In the genomic region with DNA sequence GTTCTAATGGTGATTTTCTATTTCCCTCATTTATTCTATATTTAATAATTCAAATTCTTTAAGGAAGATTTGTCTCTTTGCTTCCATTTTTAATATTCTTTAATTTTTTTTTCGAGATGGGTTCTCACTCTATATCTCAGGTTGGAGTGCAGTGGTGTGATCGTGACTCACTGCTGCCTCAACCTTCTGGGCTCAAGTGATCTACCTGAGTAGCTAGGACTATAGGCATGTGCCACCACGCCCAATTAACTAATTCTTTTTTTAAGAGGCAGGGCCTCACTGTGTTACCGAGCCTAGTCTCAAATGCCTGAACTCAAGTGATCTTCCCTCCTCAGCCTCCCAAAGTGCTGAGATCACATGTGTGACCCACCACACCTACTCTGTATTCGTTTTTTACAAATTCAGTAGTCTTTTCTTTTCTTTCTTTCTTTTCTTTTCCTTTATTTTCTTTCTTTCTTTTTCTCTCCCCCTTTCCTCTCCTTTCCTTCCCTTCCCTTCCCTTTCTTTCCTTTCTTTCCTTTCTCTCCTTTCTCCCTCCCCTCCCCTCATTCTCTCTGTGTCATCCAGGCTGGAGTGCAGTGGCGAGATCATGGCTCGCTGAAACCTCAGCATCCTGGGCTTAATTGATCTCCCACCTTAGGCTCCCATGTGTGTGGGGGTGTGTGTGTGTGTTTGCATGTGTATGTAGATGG, we compare ENCODE assay signal across 15 cellular contexts.
A peak's percentile ranks its signal among the peaks of the same experiment; 100 is the strongest.
DNase-seq lines count a peak whose midpoint lies in the region; ATAC-seq and TF ChIP-seq lines count a peak whose summit lies in the region.
"Had no signal": no experiment of that assay in that cellular context is flagged by ENCODE, and none has a peak within 500 bp of the region (broad histone marks: within the 10 kb centered on the region; RNA-seq: fewer than 3 reads in every experiment).

No MANE protein-coding gene starts in this region.

- H3K4me1 ChIP-seq in PC-3 (ENCODE audit: insufficient read depth, low read length) (no peaks in the 10 kb centered on the region), mammary epithelial cell (ENCODE audit: insufficient read depth, low read length) (peaks cover 3% of the 10 kb centered on the region), foreskin keratinocyte (peaks cover 14% of the 10 kb centered on the region), colonic mucosa (no peaks in the 10 kb centered on the region)
- H3K4me1 ChIP-seq: BE2C, HAP-1 had no signal

- no TSS peak for BruUV-seq in PC-3 (replicated peaks; lab: Mats Ljungman, UMichigan)
- no TSS peak for BruUV-seq in mammary epithelial cell (replicated peaks; lab: Mats Ljungman, UMichigan)

- no peak overlapping the region for H3K9ac ChIP-seq in PC-3 (ENCODE audit: low read length)
- H3K9ac ChIP-seq in mammary epithelial cell (ENCODE audit: insufficient read depth, low read length): no peak overlapping the region
- no peak overlapping the region for H3K9ac ChIP-seq in colonic mucosa (ENCODE audit: low read depth in 2 of 2, low read length in 2 of 2)

- H2AFZ ChIP-seq in PC-3 (ENCODE audit: low read length) (no peak overlapping the region), mammary epithelial cell (ENCODE audit: low read depth, low read length) (no peak overlapping the region)

- intact Hi-C loops in PC-3 (cut with micrococcal nuclease): no loop called here
- intact Hi-C loops in mammary epithelial cell (cut with micrococcal nuclease): no loop called here
- intact Hi-C loops in colonic mucosa (cut with DNase I): no loop called here

- H3K9me3 ChIP-seq in PC-3 (ENCODE audit: low read length) (no peaks in the 10 kb centered on the region), mammary epithelial cell (replicated peaks; ENCODE audit: insufficient read depth, low read length) (no peaks in the 10 kb centered on the region), colonic mucosa (no peaks in the 10 kb centered on the region)
- H3K9me3 ChIP-seq: BE2C, HAP-1 had no signal

- DNase-seq in PC-3 (peak; percentile 51), mammary epithelial cell (peak; percentile 55), foreskin keratinocyte (peak; percentile 63 to 82), colonic mucosa (no peak), hippocampal formation (lab: John Stamatoyannopoulos, UW) (no peak), HUDEP-2 (lab: John Stamatoyannopoulos, UW; ENCODE audit: unreplicated experiment in 76 of 76) (no peak)
- DNase-seq: BE2C; CD4-positive, alpha-beta memory T cell; DMS153; DMS79 treated with DMSO at 0.1 percent for 48 hours; EL; HFFc6 had no signal

- peaks cover 7% of the 10 kb centered on the region for H3K4me1 Mint-ChIP-seq in stimulated activated memory B cell treated with anti-CD40 and anti-IgM and Interleukin-4, amounts not matched to agents 10 μg/mL and 1 μg/mL and 100 μg/mL, for 72 hours

- H3K36me3 Mint-ChIP-seq in stimulated activated memory B cell treated with anti-CD40 and anti-IgM and Interleukin-4, amounts not matched to agents 10 μg/mL and 1 μg/mL and 100 μg/mL, for 72 hours: peaks cover 82% of the 10 kb centered on the region

- H3K36me3 ChIP-seq in PC-3 (ENCODE audit: low read depth, low read length) (peaks cover 22% of the 10 kb centered on the region), mammary epithelial cell (ENCODE audit: insufficient read depth, low read length) (peaks cover 5% of the 10 kb centered on the region), colonic mucosa (no peaks in the 10 kb centered on the region)
- H3K36me3 ChIP-seq: BE2C, HAP-1 had no signal

- H3K27ac ChIP-seq in PC-3 (ENCODE audit: low read length) (no peak overlapping the region), mammary epithelial cell (ENCODE audit: insufficient read depth, low read depth, low read length) (no peak overlapping the region), foreskin keratinocyte (peak overlapping the region; percentile 69), colonic mucosa (no peak overlapping the region)
- H3K27ac ChIP-seq: C4-2B had no signal

- WGBS in mammary epithelial cell (ENCODE audit: low coverage, missing lambda C conversion rate): 85% methylated on average over 7 of the region's 7 CpGs

- H3K27me3 ChIP-seq in PC-3 (ENCODE audit: low read length): no peaks in the 10 kb centered on the region
- no peaks in the 10 kb centered on the region for H3K27me3 ChIP-seq in mammary epithelial cell (ENCODE audit: insufficient read depth, low read length)
- no peaks in the 10 kb centered on the region for H3K27me3 ChIP-seq in foreskin keratinocyte
- no peaks in the 10 kb centered on the region for H3K27me3 ChIP-seq in colonic mucosa
- H3K27me3 ChIP-seq: BE2C had no signal

- no peak overlapping the region for H3K4me3 Mint-ChIP-seq in stimulated activated memory B cell treated with anti-CD40 and anti-IgM and Interleukin-4, amounts not matched to agents 10 μg/mL and 1 μg/mL and 100 μg/mL, for 72 hours
- H3K4me3 Mint-ChIP-seq: CD4-positive, alpha-beta memory T cell; HFFc6 had no signal

- TF ChIP-seq CTCF in PC-3 (conservative IDR thresholded peaks at IDR 0.05; ENCODE audit: low read depth, low read length): no peak
- no peak for TF ChIP-seq CTCF in mammary epithelial cell (conservative IDR thresholded peaks at IDR 0.05 in 1 of 2, IDR thresholded peaks at IDR 0.05 in 1 of 2; ENCODE audit: extremely low read depth in 1 of 2, insufficient read depth in 1 of 2, low read depth in 1 of 2, low read length in 2 of 2)
- TF ChIP-seq CTCF in foreskin keratinocyte (conservative IDR thresholded peaks at IDR 0.05): no peak
- no peak for TF ChIP-seq CTCF in colonic mucosa (IDR thresholded peaks at IDR 0.05)

- peak overlapping the region; percentile 43 for H3K27ac Mint-ChIP-seq in stimulated activated memory B cell treated with anti-CD40 and anti-IgM and Interleukin-4, amounts not matched to agents 10 μg/mL and 1 μg/mL and 100 μg/mL, for 72 hours
- H3K27ac Mint-ChIP-seq: CD4-positive, alpha-beta memory T cell; HFFc6 had no signal

- H3K9me2 ChIP-seq in PC-3 (replicated peaks; ENCODE audit: low read length): no peaks in the 10 kb centered on the region

- in situ Hi-C loops in mammary epithelial cell (cut with MboI; ENCODE audit: low sequenced_read_pairs in 2 of 2): no loop called here

- H4K20me1 ChIP-seq in PC-3 (ENCODE audit: low read length): no peaks in the 10 kb centered on the region
- H4K20me1 ChIP-seq in mammary epithelial cell (ENCODE audit: insufficient read depth, low read length): no peaks in the 10 kb centered on the region

- POLR2A ChIA-PET in PC-3 (lab: Charles Lee; ENCODE audit: unreplicated experiment): no interaction called here

- no peak overlapping the region for H3K4me2 ChIP-seq in PC-3 (ENCODE audit: low read length)
- H3K4me2 ChIP-seq in mammary epithelial cell (ENCODE audit: insufficient read depth, low read depth, low read length): no peak overlapping the region

- no peak overlapping the region for H3K4me3 ChIP-seq in PC-3 (ENCODE audit: low read length)
- no peak overlapping the region for H3K4me3 ChIP-seq in mammary epithelial cell (replicated peaks in 1 of 3; ENCODE audit: insufficient read depth in 1 of 3, low read depth in 2 of 3, low read length in 3 of 3)
- no peak overlapping the region for H3K4me3 ChIP-seq in colonic mucosa
- H3K4me3 ChIP-seq: HAP-1 had no signal

- dilution Hi-C loops in mammary epithelial cell (cut with HindIII; ENCODE audit: low sequenced_read_pairs): no loop called here

- CTCF ChIA-PET in PC-3 (lab: Charles Lee) (no interaction called here), mammary epithelial cell (lab: Charles Lee; ENCODE audit: low non-redundant PET) (no interaction called here)

- H3F3A ChIP-seq in PC-3 (ENCODE audit: low read length, unreplicated experiment): no peaks in the 10 kb centered on the region

- H3K9me3 Mint-ChIP-seq in stimulated activated memory B cell treated with anti-CD40 and anti-IgM and Interleukin-4, amounts not matched to agents 10 μg/mL and 1 μg/mL and 100 μg/mL, for 72 hours: no peaks in the 10 kb centered on the region
- H3K9me3 Mint-ChIP-seq: HFFc6 had no signal

- ATAC-seq in PC-3 (peak; percentile 51), foreskin keratinocyte (peak; percentile 91)
- no peak for ATAC-seq in stimulated activated memory B cell treated with anti-CD40 and anti-IgM and Interleukin-4, amounts not matched to agents 10 μg/mL and 1 μg/mL and 100 μg/mL, for 72 hours

- no peaks in the 10 kb centered on the region for H3K27me3 Mint-ChIP-seq in stimulated activated memory B cell treated with anti-CD40 and anti-IgM and Interleukin-4, amounts not matched to agents 10 μg/mL and 1 μg/mL and 100 μg/mL, for 72 hours
- H3K27me3 Mint-ChIP-seq: CD4-positive, alpha-beta memory T cell had no signal

- H3K79me2 ChIP-seq in PC-3 (ENCODE audit: low read length) (0 out of 2 replicates have a peak, but pooled peaks cover 6% of the 10 kb centered on the region), mammary epithelial cell (ENCODE audit: insufficient read depth, low read length) (peaks cover 6% of the 10 kb centered on the region)

Comparison
In these comparisons a context has a peak if more than half of its experiments do, and no peak if none do; other contexts are left out.
1. DNase-seq: peak in PC-3 (single experiment), mammary epithelial cell (single experiment) and foreskin keratinocyte (2 of 2); none in colonic mucosa (single experiment), hippocampal formation (0 of 2) and HUDEP-2 (0 of 76).